Comparison of ENCODE assay signal across 22 cellular contexts in genomic region chr22:19096555-19096954, GRCh38. TPM values are rescaled to one million over a fixed set of nuclear protein-coding genes. Genes with fewer than 3 reads are reported as not detected.
"Had no signal": no experiment of that assay in that cellular context is flagged by ENCODE, and none has a peak within 500 bp of the region (broad histone marks: within the 10 kb centered on the region; RNA-seq: fewer than 3 reads in every experiment).

No MANE protein-coding gene starts in this region.

- H3K4me1 ChIP-seq: colonic mucosa had no signal

- H2AFZ ChIP-seq: hepatocyte had no signal

- H3K9me3 ChIP-seq: colonic mucosa, left ventricle myocardium inferior, lower lobe of right lung, suprapubic skin, tibial artery, upper lobe of right lung, vagina had no signal

- H3K27me3 Mint-ChIP-seq: naive B cell had no signal

- DNase-seq: colonic mucosa; dermis blood vessel endothelial cell; foreskin melanocyte; kidney; left cardiac atrium; left ventricle myocardium inferior; lower lobe of right lung; mesendoderm; naive B cell; posterior cingulate gyrus; small intestine; stimulated activated CD4-positive, alpha-beta T cell treated with anti-CD3 and anti-CD28 coated beads, Interleukin-12 subunit alpha, Interleukin-12 subunit beta, amount 100 ng/mL, for 4 hours; stimulated activated naive CD4-positive, alpha-beta T cell treated with Interleukin-2 at 50 U/mL for 16 hours had no signal

- FAIRE-seq: kidney, small intestine had no signal

- H3K4me2 ChIP-seq: hepatocyte had no signal

- H3K27me3 ChIP-seq: colonic mucosa, hepatocyte, suprapubic skin, tibial artery, upper lobe of right lung, vagina had no signal

- ATAC-seq: left cardiac atrium had no signal

- H3K9me3 Mint-ChIP-seq: naive B cell had no signal

- H3K36me3 ChIP-seq: colonic mucosa, tibial artery, upper lobe of right lung had no signal

- H3K27ac ChIP-seq: colonic mucosa, hepatocyte, left ventricle myocardium inferior, lower lobe of right lung, suprapubic skin, tibial artery, upper lobe of right lung, vagina had no signal

- H3K4me3 ChIP-seq: colonic mucosa, hepatocyte, left ventricle myocardium inferior, lower lobe of right lung, suprapubic skin, tibial artery, upper lobe of right lung, vagina had no signal

RNA-seq across cellular contexts. Expression of gene TSSK2, which starts 34.6 kb away (rescaled TPM):
- total RNA-seq: colonic mucosa, dermis blood vessel endothelial cell, hepatocyte, kidney, left cardiac atrium, left ventricle myocardium inferior, lower lobe of right lung, osteocyte, pulmonary artery endothelial cell, suprapubic skin, upper lobe of right lung, vagina had no signal
- polyA plus RNA-seq: hepatocyte, neural cell had no signal

RNA-seq across cellular contexts. Expression of gene GSC2, which starts 53.5 kb away (rescaled TPM):
- total RNA-seq: colonic mucosa, dermis blood vessel endothelial cell, hepatocyte, kidney, left cardiac atrium, left ventricle myocardium inferior, lower lobe of right lung, osteocyte, suprapubic skin, upper lobe of right lung, vagina had no signal
- polyA plus RNA-seq: esophagus, hepatocyte, neural cell, small intestine had no signal
